14 cellular contexts compared by ENCODE assay signal in the genomic region with DNA sequence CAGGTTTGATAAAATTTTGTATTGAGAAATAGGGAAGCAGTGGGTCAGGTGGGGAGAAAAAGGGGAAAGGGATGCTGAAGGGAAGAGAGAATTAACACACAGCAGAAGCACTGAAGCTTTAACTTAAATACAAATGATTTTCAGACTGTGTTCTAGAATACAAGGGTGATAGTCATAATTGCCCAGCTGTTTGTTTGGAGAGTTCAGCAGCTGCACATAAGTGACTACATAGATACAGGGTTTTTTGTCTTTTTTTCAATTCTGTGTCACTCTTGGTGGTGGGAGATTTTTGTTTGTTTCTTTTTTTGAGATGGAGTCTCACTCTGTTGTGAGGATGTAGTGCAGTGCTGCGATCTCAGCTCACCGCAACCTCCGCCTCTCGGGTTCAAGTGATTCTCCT.
A peak's percentile ranks its signal among the peaks of the same experiment; 100 is the strongest.
DNase-seq lines count a peak whose midpoint lies in the region; ATAC-seq lines count a peak whose summit lies in the region.
"Had no signal": no experiment of that assay in that cellular context is flagged by ENCODE, and none has a peak within 500 bp of the region (broad histone marks: within the 10 kb centered on the region; RNA-seq: fewer than 3 reads in every experiment).

No MANE protein-coding gene starts in this region.

- ATAC-seq in HG02840 (IDR thresholded peaks at IDR 0.05; ENCODE audit: low FRiP score, unreplicated experiment) (no peak), left cardiac atrium (no peak)
- ATAC-seq: GM12878 had no signal

- intact Hi-C loops in left cardiac atrium (cut with DNase I): no loop called here

- DNase-seq in Ammon's horn (ENCODE audit: low spot score) (peak; percentile 30), medulla oblongata (ENCODE audit: extremely low spot score) (peak; percentile 39), putamen (ENCODE audit: low spot score) (peak; percentile 41), left cardiac atrium (no peak), cerebellar cortex (ENCODE audit: low spot score) (no peak)
- no peak for DNase-seq in activated T-cell treated with anti-CD3 and anti-CD28 coated beads, Interleukin-2, amount 50 U/mL, for 1 hour
- DNase-seq: 8988T; AML-193; CD4-positive, CD25-positive, alpha-beta regulatory T cell; DMS79 had no signal

- H3K27ac ChIP-seq in cingulate gyrus (ENCODE audit: low read depth, low read length): peak overlapping the region; percentile 13
- H3K27ac ChIP-seq: BLaER1 treated with 17β-estradiol and CSF1 and Interleukin-3, amounts not matched to agents 10 nM and 100 nM had no signal

Comparison
In these comparisons a context has a peak if more than half of its experiments do, and no peak if none do; other contexts are left out.
1. DNase-seq: peak in Ammon's horn (single experiment), medulla oblongata (single experiment) and putamen (single experiment); none in activated T-cell treated with anti-CD3 and anti-CD28 coated beads, Interleukin-2, amount 50 U/mL, for 1 hour (single experiment), left cardiac atrium (single experiment) and cerebellar cortex (single experiment).